8 cellular contexts compared by ENCODE assay signal in genomic region chr5:53041071-53041692, GRCh38. TPM values are rescaled to one million over a fixed set of nuclear protein-coding genes. Genes with fewer than 3 reads are reported as not detected.
DNase-seq lines count a peak whose midpoint lies in the region; ATAC-seq and TF ChIP-seq lines count a peak whose summit lies in the region.

No MANE protein-coding gene starts in this region.

- intact Hi-C loops in left lung (cut with DNase I): no loop called here

- peak overlapping the region; percentile 31 for H3K4me3 ChIP-seq in MG63
- no peak overlapping the region for H3K4me3 ChIP-seq in left lung
- no peak overlapping the region for H3K4me3 ChIP-seq in right atrium auricular region

- TF ChIP-seq CTCF in left lung (IDR thresholded peaks at IDR 0.05) (no peak), right atrium auricular region (IDR thresholded peaks at IDR 0.05) (no peak)

- H3K27ac ChIP-seq in left lung (peak overlapping the region in 1 of 2 donors; percentile 42), right atrium auricular region (no peak overlapping the region)

- H3K9me3 ChIP-seq in MG63 (no peaks in the 10 kb centered on the region), left lung (no peaks in the 10 kb centered on the region), right atrium auricular region (no peaks in the 10 kb centered on the region)

- H3K36me3 ChIP-seq in MG63: no peaks in the 10 kb centered on the region
- no peaks in the 10 kb centered on the region for H3K36me3 ChIP-seq in left lung
- H3K36me3 ChIP-seq in right atrium auricular region: no peaks in the 10 kb centered on the region

- ATAC-seq in GM18520 (IDR thresholded peaks at IDR 0.05; ENCODE audit: unreplicated experiment) (peak; percentile 97), GM21825 (IDR thresholded peaks at IDR 0.05; ENCODE audit: unreplicated experiment) (peak; percentile 98), left lung (peak; percentile 37)

- H3K4me1 ChIP-seq in left lung (peaks cover 15 to 40% of the 10 kb centered on the region in 2 donors), right atrium auricular region (no peaks in the 10 kb centered on the region)

- no peaks in the 10 kb centered on the region for H3K27me3 ChIP-seq in MG63
- H3K27me3 ChIP-seq in left lung: no peaks in the 10 kb centered on the region
- H3K27me3 ChIP-seq in right atrium auricular region: no peaks in the 10 kb centered on the region

- no peak for DNase-seq in MG63
- DNase-seq in left lung: no peak
- DNase-seq in NCI-H82 treated with DMSO at 0.1 percent for 48 hours (lab: John Stamatoyannopoulos, UW; ENCODE audit: unreplicated experiment): no peak
- no peak for DNase-seq in right atrium auricular region (ENCODE audit: low spot score)
- DNase-seq in stimulated activated CD4-positive, alpha-beta T cell treated with anti-CD3 and anti-CD28 coated beads, Interleukin-4, amount 100 ng/mL, for 24 hours: no peak
- no peak for DNase-seq in HuH-7.5 (ENCODE audit: low spot score)

RNA-seq across cellular contexts. Expression of gene ITGA2, which starts 52.0 kb away (rescaled TPM):
- 0.95 and 2.6 TPM in 2 replicates for total RNA-seq in MG63 (2014; rRNA removed; shearing (Covaris generic); ENCODE audit: low replicate concordance)
- 10 to 100 TPM; 32.4 to 44.4 TPM for total RNA-seq in left lung
- total RNA-seq in right atrium auricular region: 1 to 10 TPM; 1.5 to 2.3 TPM

Comparison
In these comparisons a context has a peak if more than half of its experiments do, and no peak if none do; other contexts are left out.
1. ATAC-seq: peak in every context shown above with its lines; median percentile 98 in GM21825; 97 in GM18520; 37 in left lung.